ENCODE assay signal across 1 cellular context in the genomic region with DNA sequence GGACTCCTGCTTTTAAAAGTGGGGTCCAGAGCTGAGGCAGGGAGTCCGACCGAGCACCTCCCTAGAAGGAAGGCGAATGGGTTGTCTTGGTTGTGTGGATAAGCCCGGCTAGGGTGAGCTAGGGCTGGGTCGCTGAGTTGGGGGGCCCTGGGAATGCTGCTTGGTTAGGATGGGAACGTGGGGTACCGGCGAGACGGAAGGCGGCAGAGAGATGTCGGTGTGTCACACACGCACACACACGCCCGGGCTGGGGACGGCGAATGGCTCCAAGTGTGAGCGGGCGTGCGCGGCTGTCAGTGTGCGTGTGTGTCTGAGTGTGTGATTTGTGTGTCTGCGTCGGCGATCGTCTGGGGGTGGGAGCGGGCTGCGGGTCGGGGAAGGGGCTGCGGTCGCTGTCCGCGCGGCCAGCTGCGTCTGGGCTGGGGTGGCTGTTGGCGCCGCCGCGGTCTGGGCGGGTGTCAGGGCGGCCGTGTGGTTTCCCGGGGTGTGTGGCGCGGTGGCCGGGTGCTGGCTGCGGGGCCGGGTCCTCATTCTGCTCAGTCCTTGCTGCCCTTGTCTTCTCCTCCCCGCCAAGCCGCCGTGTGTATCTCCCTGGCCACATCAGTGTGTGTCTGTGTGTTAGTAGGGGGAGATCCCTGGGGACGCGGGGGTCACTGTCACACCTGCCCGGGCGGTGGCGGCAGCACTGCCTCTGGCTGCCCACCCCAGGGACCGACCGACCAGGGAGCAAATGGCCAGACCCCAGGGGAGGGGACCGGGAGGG.
TF ChIP-seq lines count a peak whose summit lies in the region.

No MANE protein-coding gene starts in this region.

TF ChIP-seq in GM23338, 12 proteins besides CTCF, POLR2A, EP300 and RAD21 (continued from another document):
- TF ChIP-seq, protein P1, sequence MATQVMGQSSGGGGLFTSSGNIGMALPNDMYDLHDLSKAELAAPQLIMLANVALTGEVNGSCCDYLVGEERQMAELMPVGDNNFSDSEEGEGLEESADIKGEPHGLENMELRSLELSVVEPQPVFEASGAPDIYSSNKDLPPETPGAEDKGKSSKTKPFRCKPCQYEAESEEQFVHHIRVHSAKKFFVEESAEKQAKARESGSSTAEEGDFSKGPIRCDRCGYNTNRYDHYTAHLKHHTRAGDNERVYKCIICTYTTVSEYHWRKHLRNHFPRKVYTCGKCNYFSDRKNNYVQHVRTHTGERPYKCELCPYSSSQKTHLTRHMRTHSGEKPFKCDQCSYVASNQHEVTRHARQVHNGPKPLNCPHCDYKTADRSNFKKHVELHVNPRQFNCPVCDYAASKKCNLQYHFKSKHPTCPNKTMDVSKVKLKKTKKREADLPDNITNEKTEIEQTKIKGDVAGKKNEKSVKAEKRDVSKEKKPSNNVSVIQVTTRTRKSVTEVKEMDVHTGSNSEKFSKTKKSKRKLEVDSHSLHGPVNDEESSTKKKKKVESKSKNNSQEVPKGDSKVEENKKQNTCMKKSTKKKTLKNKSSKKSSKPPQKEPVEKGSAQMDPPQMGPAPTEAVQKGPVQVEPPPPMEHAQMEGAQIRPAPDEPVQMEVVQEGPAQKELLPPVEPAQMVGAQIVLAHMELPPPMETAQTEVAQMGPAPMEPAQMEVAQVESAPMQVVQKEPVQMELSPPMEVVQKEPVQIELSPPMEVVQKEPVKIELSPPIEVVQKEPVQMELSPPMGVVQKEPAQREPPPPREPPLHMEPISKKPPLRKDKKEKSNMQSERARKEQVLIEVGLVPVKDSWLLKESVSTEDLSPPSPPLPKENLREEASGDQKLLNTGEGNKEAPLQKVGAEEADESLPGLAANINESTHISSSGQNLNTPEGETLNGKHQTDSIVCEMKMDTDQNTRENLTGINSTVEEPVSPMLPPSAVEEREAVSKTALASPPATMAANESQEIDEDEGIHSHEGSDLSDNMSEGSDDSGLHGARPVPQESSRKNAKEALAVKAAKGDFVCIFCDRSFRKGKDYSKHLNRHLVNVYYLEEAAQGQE (IDR thresholded peaks at IDR 0.05; ENCODE audit: unreplicated experiment): no peak
